27 cellular contexts compared by ENCODE assay signal in the genomic region with DNA sequence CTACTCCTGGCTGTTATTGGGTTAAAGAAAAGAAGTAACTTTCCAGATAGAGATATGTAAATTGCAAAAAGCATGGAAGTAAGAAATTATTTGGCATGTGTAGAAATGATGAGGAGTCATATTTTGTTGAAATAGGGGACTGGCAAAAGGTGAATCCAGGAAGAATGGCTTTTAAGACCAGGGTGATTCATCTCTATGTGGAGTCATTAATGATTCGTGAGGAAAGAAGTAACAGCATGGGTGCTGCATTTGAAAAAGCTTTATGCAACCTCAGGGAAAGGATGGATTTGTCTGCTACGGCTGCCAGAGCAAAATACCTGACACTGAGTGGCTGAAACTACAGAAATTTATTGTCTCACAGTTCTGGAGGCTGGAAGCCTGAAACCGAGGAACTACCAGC. TPM values are rescaled to one million over a fixed set of nuclear protein-coding genes. Genes with fewer than 3 reads are reported as not detected.
"Had no signal": no experiment of that assay in that cellular context is flagged by ENCODE, and none has a peak within 500 bp of the region (broad histone marks: within the 10 kb centered on the region; RNA-seq: fewer than 3 reads in every experiment).

No MANE protein-coding gene starts in this region.

- H3K27ac ChIP-seq: body of pancreas, dorsolateral prefrontal cortex, epithelial cell of prostate, prostate gland, stomach had no signal

- H3K4me1 ChIP-seq: body of pancreas, prostate gland had no signal

- H3K27me3 Mint-ChIP-seq: activated naive CD8-positive, alpha-beta T cell treated with anti-CD3 and anti-CD28 coated beads, Interleukin-2, amount 10 ng/mL, durations not matched to agents 7 days and 5 days had no signal

- H3K4me1 Mint-ChIP-seq: activated naive CD8-positive, alpha-beta T cell treated with anti-CD3 and anti-CD28 coated beads, Interleukin-2, amount 10 ng/mL, durations not matched to agents 7 days and 5 days; immature natural killer cell; naive thymus-derived CD4-positive, alpha-beta T cell; T-cell had no signal

- H3K36me3 ChIP-seq: prostate gland, stomach had no signal

- H3K36me3 Mint-ChIP-seq: activated naive CD8-positive, alpha-beta T cell treated with anti-CD3 and anti-CD28 coated beads, Interleukin-2, amount 10 ng/mL, durations not matched to agents 7 days and 5 days; immature natural killer cell; naive thymus-derived CD4-positive, alpha-beta T cell; T-cell had no signal

- H3K27me3 ChIP-seq: body of pancreas, dorsolateral prefrontal cortex, stomach had no signal

- H3K9me3 ChIP-seq: body of pancreas, prostate gland, stomach had no signal

- FAIRE-seq: colon, small intestine had no signal

- H3K4me3 ChIP-seq: body of pancreas, dorsolateral prefrontal cortex, prostate gland, stomach had no signal

- H3K27ac Mint-ChIP-seq: activated CD8-positive, alpha-beta T cell treated with anti-CD3 and anti-CD28 coated beads, Interleukin-2, amount 10 ng/mL, durations not matched to agents 7 days and 5 days; activated naive CD8-positive, alpha-beta T cell treated with anti-CD3 and anti-CD28 coated beads, Interleukin-2, amount 10 ng/mL, durations not matched to agents 7 days and 5 days; activated T-cell treated with anti-CD3 and anti-CD28 coated beads, Interleukin-2, amount 50 U/mL, for 24 hours; activated T-helper 2 cell treated with anti-CD3 and anti-CD28 coated beads, Interferon-gamma antibody, Interleukin-2, Interleukin-4, amounts not matched to agents 10 μg/mL and 5 μg/mL and 100 μg/mL, durations not matched to agents 14 hours and 24 hours and 36 hours; immature natural killer cell; naive thymus-derived CD4-positive, alpha-beta T cell; T-cell had no signal

- H3K9me3 Mint-ChIP-seq: activated naive CD8-positive, alpha-beta T cell treated with anti-CD3 and anti-CD28 coated beads, Interleukin-2, amount 10 ng/mL, durations not matched to agents 7 days and 5 days; activated T-cell treated with anti-CD3 and anti-CD28 coated beads, Interleukin-2, amount 50 U/mL, for 24 hours; activated T-helper 2 cell treated with anti-CD3 and anti-CD28 coated beads, Interferon-gamma antibody, Interleukin-2, Interleukin-4, amounts not matched to agents 10 μg/mL and 5 μg/mL and 100 μg/mL, durations not matched to agents 14 hours and 24 hours and 36 hours; immature natural killer cell had no signal

- H3K4me3 Mint-ChIP-seq: activated CD8-positive, alpha-beta T cell treated with anti-CD3 and anti-CD28 coated beads, Interleukin-2, amount 10 ng/mL, durations not matched to agents 7 days and 5 days; activated naive CD8-positive, alpha-beta T cell treated with anti-CD3 and anti-CD28 coated beads, Interleukin-2, amount 10 ng/mL, durations not matched to agents 7 days and 5 days; activated T-cell treated with anti-CD3 and anti-CD28 coated beads, Interleukin-2, amount 50 U/mL, for 24 hours; immature natural killer cell; naive thymus-derived CD4-positive, alpha-beta T cell; T-cell had no signal

- DNase-seq: activated CD4-positive, alpha-beta T cell treated with anti-CD3 and anti-CD28 coated beads for 48 hours; activated CD4-positive, CD25-positive, alpha-beta regulatory T cell; activated CD8-positive, alpha-beta T cell treated with anti-CD3 and anti-CD28 coated beads, Interleukin-2, amount 10 ng/mL, durations not matched to agents 7 days and 5 days; activated naive CD4-positive, alpha-beta T cell treated with Interleukin-2 at 50 U/mL for 16 hours; activated naive CD8-positive, alpha-beta T cell treated with anti-CD3 and anti-CD28 coated beads, Interleukin-2, amount 10 ng/mL, durations not matched to agents 7 days and 5 days; activated T-cell treated with anti-CD3 and anti-CD28 coated beads, Interleukin-2, amount 50 U/mL, for 24 hours; amygdala; body of pancreas; central memory CD4-positive, alpha-beta T cell; dorsolateral prefrontal cortex; immature natural killer cell; left cardiac atrium; mesendoderm; naive thymus-derived CD4-positive, alpha-beta T cell; right cardiac atrium; small intestine; stimulated activated CD4-positive, alpha-beta T cell treated with anti-CD3 and anti-CD28 coated beads, Interleukin-15, amount 100 ng/mL, for 24 hours; stimulated activated CD4-positive, alpha-beta T cell treated with anti-CD3 and anti-CD28 coated beads, Interleukin-2, amount 100 ng/mL, for 48 hours; stomach; T-cell; T-helper 9 cell; trophoblast cell had no signal

RNA-seq across cellular contexts. Expression of gene MYCT1, which starts 45.7 kb away (rescaled TPM):
- total RNA-seq: activated CD8-positive, alpha-beta T cell treated with anti-CD3 and anti-CD28 coated beads, Interleukin-2, amount 10 ng/mL, durations not matched to agents 7 days and 5 days; activated naive CD8-positive, alpha-beta T cell treated with anti-CD3 and anti-CD28 coated beads, Interleukin-2, amount 10 ng/mL, durations not matched to agents 7 days and 5 days; activated T-helper 2 cell treated with anti-CD3 and anti-CD28 coated beads, Interferon-gamma antibody, Interleukin-2, Interleukin-4, amounts not matched to agents 10 μg/mL and 5 μg/mL and 100 μg/mL, durations not matched to agents 14 hours and 24 hours and 36 hours; osteocyte had no signal
- polyA plus RNA-seq: naive thymus-derived CD4-positive, alpha-beta T cell had no signal
